In the genomic region with DNA sequence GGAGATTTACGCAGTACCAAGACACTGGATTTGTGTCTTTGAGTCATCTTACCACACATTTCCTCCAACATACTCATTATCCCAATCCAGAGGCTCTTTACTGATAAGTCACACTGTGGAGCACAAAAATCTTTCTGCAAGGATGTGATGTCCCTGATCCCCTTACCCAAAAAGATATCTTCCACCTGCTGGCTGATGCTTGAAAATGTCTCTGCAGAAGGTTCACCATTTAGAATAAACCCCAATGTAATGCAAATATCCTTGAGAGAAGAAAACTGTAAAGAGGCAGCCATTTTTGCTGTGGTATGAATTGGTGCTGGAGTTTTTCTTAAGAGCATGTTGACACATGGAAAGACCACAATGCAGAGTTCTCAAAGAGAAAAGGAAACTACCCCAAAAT, we compare ENCODE assay signal across 22 cellular contexts.
"Had no signal": no experiment of that assay in that cellular context is flagged by ENCODE, and none has a peak within 500 bp of the region (broad histone marks: within the 10 kb centered on the region; RNA-seq: fewer than 3 reads in every experiment).

No MANE protein-coding gene starts in this region.

- H3K27ac ChIP-seq: hepatocyte, neutrophil, sigmoid colon, skin epidermis, testis, tibial nerve, upper lobe of right lung, vagina had no signal

- ATAC-seq: left lobe of liver; mucosa of descending colon; naive thymus-derived CD8-positive, alpha-beta T cell; stimulated activated naive B cell treated with anti-CD40 and anti-IgM and Interleukin-4, amounts not matched to agents 10 μg/mL and 1 μg/mL and 100 μg/mL, for 72 hours; stimulated activated naive CD8-positive, alpha-beta T cell treated with anti-CD3 and anti-CD28 coated beads, Interleukin-15, amount 100 ng/mL, for 72 hours; upper lobe of right lung had no signal

- H3K4me2 ChIP-seq: hepatocyte had no signal

- FAIRE-seq: endothelial cell of umbilical vein, islet of Langerhans had no signal

- H3K4me3 ChIP-seq: hepatocyte, mucosa of descending colon, sigmoid colon, skin epidermis, testis, tibial nerve, upper lobe of right lung, vagina had no signal

- H3K4me3 Mint-ChIP-seq: naive thymus-derived CD8-positive, alpha-beta T cell; stimulated activated naive B cell treated with anti-CD40 and anti-IgM and Interleukin-4, amounts not matched to agents 10 μg/mL and 1 μg/mL and 100 μg/mL, for 72 hours; stimulated activated naive CD8-positive, alpha-beta T cell treated with anti-CD3 and anti-CD28 coated beads, Interleukin-15, amount 100 ng/mL, for 72 hours had no signal

- H3K27me3 Mint-ChIP-seq: stimulated activated naive B cell treated with anti-CD40 and anti-IgM and Interleukin-4, amounts not matched to agents 10 μg/mL and 1 μg/mL and 100 μg/mL, for 72 hours; stimulated activated naive CD8-positive, alpha-beta T cell treated with anti-CD3 and anti-CD28 coated beads, Interleukin-15, amount 100 ng/mL, for 72 hours had no signal

- H3K9me3 ChIP-seq: mucosa of descending colon, neutrophil, sigmoid colon, testis, tibial nerve, upper lobe of right lung, vagina had no signal

- H3K27ac Mint-ChIP-seq: naive thymus-derived CD8-positive, alpha-beta T cell; stimulated activated naive B cell treated with anti-CD40 and anti-IgM and Interleukin-4, amounts not matched to agents 10 μg/mL and 1 μg/mL and 100 μg/mL, for 72 hours; stimulated activated naive CD8-positive, alpha-beta T cell treated with anti-CD3 and anti-CD28 coated beads, Interleukin-15, amount 100 ng/mL, for 72 hours had no signal

- H3K4me1 Mint-ChIP-seq: naive thymus-derived CD8-positive, alpha-beta T cell; stimulated activated naive B cell treated with anti-CD40 and anti-IgM and Interleukin-4, amounts not matched to agents 10 μg/mL and 1 μg/mL and 100 μg/mL, for 72 hours; stimulated activated naive CD8-positive, alpha-beta T cell treated with anti-CD3 and anti-CD28 coated beads, Interleukin-15, amount 100 ng/mL, for 72 hours had no signal

- H3K27me3 ChIP-seq: hepatocyte, neutrophil, sigmoid colon, testis, tibial nerve, upper lobe of right lung, vagina had no signal

- H3K36me3 ChIP-seq: neutrophil, sigmoid colon, tibial nerve, upper lobe of right lung, vagina had no signal

- H2AFZ ChIP-seq: hepatocyte had no signal

- H3K9me3 Mint-ChIP-seq: stimulated activated naive CD8-positive, alpha-beta T cell treated with anti-CD3 and anti-CD28 coated beads, Interleukin-15, amount 100 ng/mL, for 72 hours had no signal

- H3K79me2 ChIP-seq: hepatocyte had no signal

- H3K4me1 ChIP-seq: sigmoid colon, testis, tibial nerve, upper lobe of right lung, vagina had no signal

- DNase-seq: dermis blood vessel endothelial cell; foreskin melanocyte; head of caudate nucleus; mammary epithelial cell; mucosa of descending colon; naive thymus-derived CD8-positive, alpha-beta T cell; posterior cingulate gyrus; sigmoid colon; stimulated activated CD4-positive, alpha-beta T cell treated with anti-CD3 and anti-CD28 coated beads, Interleukin-2, amount 100 ng/mL, for 24 hours; stimulated activated CD4-positive, alpha-beta T cell treated with anti-CD3 and anti-CD28 coated beads, Interleukin-4, amount 100 ng/mL, for 4 hours; stimulated activated naive B cell treated with anti-CD40 and anti-IgM and Interleukin-4, amounts not matched to agents 10 μg/mL and 1 μg/mL and 100 μg/mL, for 72 hours; stimulated activated naive CD8-positive, alpha-beta T cell treated with anti-CD3 and anti-CD28 coated beads, Interleukin-15, amount 100 ng/mL, for 72 hours; testis; upper lobe of right lung had no signal

- H3K36me3 Mint-ChIP-seq: naive thymus-derived CD8-positive, alpha-beta T cell; stimulated activated naive B cell treated with anti-CD40 and anti-IgM and Interleukin-4, amounts not matched to agents 10 μg/mL and 1 μg/mL and 100 μg/mL, for 72 hours had no signal
